Comparison of ENCODE assay signal across 8 cellular contexts in the genomic region with DNA sequence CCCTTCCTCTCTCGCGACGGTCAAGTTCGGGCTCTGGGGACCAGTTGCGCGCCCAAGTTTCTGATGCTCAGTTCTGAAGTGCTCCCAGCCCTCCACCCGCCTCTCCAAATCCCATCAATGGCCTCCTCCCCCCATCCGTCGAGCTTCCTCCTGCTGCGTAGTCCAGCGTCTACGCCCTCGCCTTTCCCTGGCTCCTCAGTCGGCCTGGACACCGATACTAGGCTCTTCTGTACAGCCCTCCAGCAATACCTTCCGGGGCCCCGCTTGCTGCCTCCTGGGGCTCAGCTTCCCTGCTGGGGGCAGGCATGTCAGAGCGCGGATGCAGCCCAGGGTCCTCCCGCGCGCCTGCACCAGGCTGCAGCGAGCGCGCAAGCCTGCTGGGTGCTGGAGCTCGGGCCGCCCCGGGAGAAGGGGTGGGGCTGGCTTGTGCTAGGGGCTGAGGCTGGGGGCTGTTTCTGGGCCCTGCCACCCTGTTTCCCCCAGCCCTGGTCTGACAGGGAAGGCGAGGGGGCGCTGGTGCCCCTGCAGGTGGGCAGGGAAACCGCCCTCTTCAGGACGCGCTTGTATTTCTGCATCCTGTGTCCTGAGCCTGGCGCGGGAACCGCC.
DNase-seq lines count a peak whose midpoint lies in the region; ATAC-seq lines count a peak whose summit lies in the region.

No MANE protein-coding gene starts in this region.

- peak; percentile 46 to 58 for DNase-seq in activated T-cell treated with anti-CD3 and anti-CD28 coated beads, Interleukin-2, amount 50 U/mL, for 48 hours
- peak in 29 of 51 donors; percentile 1 to 60 (median 21) for DNase-seq in hypothalamus (lab: John Stamatoyannopoulos, UW)
- peak; percentile 45 for DNase-seq in stimulated activated CD4-positive, alpha-beta T cell treated with anti-CD3 and anti-CD28 coated beads, Interleukin-15, amount 100 ng/mL, for 24 hours
- DNase-seq in hippocampal formation (lab: John Stamatoyannopoulos, UW), result no peak
- no peak for DNase-seq in glomerular visceral epithelial cell (ENCODE audit: extremely low spot score)

- ATAC-seq in GM18870 (IDR thresholded peaks at IDR 0.05; ENCODE audit: unreplicated experiment), result no peak
- ATAC-seq in GM19452 (IDR thresholded peaks at IDR 0.05; ENCODE audit: unreplicated experiment), result no peak

- H3K36me3 ChIP-seq in HUES6 (ENCODE audit: control insufficient read depth, insufficient read depth, low read length), result no peaks in the 10 kb centered on the region

- peak overlapping the region; percentile 32 for H3K9ac ChIP-seq in HUES6 (ENCODE audit: low read length)

- peak overlapping the region; percentile 91 for H3K4me3 ChIP-seq in HUES6 (ENCODE audit: low read depth, low read length)

- H3K4me1 ChIP-seq in HUES6 (ENCODE audit: control insufficient read depth, insufficient read depth, low read length), result peaks cover 12% of the 10 kb centered on the region; the same call in 1 of the 2 replicates

- no peak overlapping the region for H3K27ac ChIP-seq in HUES6 (ENCODE audit: low read depth, low read length)

- H3K9me3 ChIP-seq in HUES6 (ENCODE audit: control insufficient read depth, insufficient read depth, low read depth, low read length), result no peaks in the 10 kb centered on the region

- H3K27me3 ChIP-seq in HUES6 (ENCODE audit: control insufficient read depth, insufficient read depth, low read length), result peaks cover 47% of the 10 kb centered on the region

Comparison
In these comparisons a context has a peak if more than half of its experiments do, and no peak if none do; other contexts are left out.
1. DNase-seq: peak in activated T-cell treated with anti-CD3 and anti-CD28 coated beads, Interleukin-2, amount 50 U/mL, for 48 hours (2 of 2), hypothalamus (29 of 51) and stimulated activated CD4-positive, alpha-beta T cell treated with anti-CD3 and anti-CD28 coated beads, Interleukin-15, amount 100 ng/mL, for 24 hours (single experiment); none in hippocampal formation (0 of 2) and glomerular visceral epithelial cell (single experiment).